ENCODE assay signal across 12 cellular contexts in genomic region chr2:217816396-217816869, GRCh38.
DNase-seq lines count a peak whose midpoint lies in the region; ATAC-seq and TF ChIP-seq lines count a peak whose summit lies in the region.
"Had no signal": no experiment of that assay in that cellular context is flagged by ENCODE, and none has a peak within 500 bp of the region (broad histone marks: within the 10 kb centered on the region; RNA-seq: fewer than 3 reads in every experiment).

No MANE protein-coding gene starts in this region.

- H3K79me2 ChIP-seq in mammary epithelial cell (ENCODE audit: insufficient read depth, low read length) = no peaks in the 10 kb centered on the region
- H3K79me2 ChIP-seq in osteoblast (ENCODE audit: insufficient read depth, low read length) = no peaks in the 10 kb centered on the region

- H3K4me2 ChIP-seq in mammary epithelial cell (ENCODE audit: insufficient read depth, low read depth, low read length) (no peak overlapping the region), osteoblast (ENCODE audit: insufficient read depth, low read length) (no peak overlapping the region)
- H3K4me2 ChIP-seq: A549 had no signal

- no peak for TF ChIP-seq POLR2A in breast epithelium (IDR thresholded peaks at IDR 0.05)

- no peak overlapping the region for H3K4me3 ChIP-seq in breast epithelium
- H3K4me3 ChIP-seq in mammary epithelial cell (replicated peaks in 1 of 3; ENCODE audit: insufficient read depth in 1 of 3, low read depth in 2 of 3, low read length in 3 of 3) = no peak overlapping the region
- no peak overlapping the region for H3K4me3 ChIP-seq in right atrium auricular region
- no peak overlapping the region for H3K4me3 ChIP-seq in osteoblast (ENCODE audit: insufficient read depth, low read length)
- H3K4me3 ChIP-seq: A549 had no signal

- H2AFZ ChIP-seq in mammary epithelial cell (ENCODE audit: low read depth, low read length) = no peak overlapping the region
- H2AFZ ChIP-seq in osteoblast (ENCODE audit: low read length) = no peak overlapping the region

- intact Hi-C loops in breast epithelium (cut with DNase I; ENCODE audit: low total_unique reads) = no loop called here
- intact Hi-C loops in mammary epithelial cell (cut with micrococcal nuclease) = no loop called here

- no peak overlapping the region for H3K9ac ChIP-seq in mammary epithelial cell (ENCODE audit: insufficient read depth, low read length)

- ATAC-seq in HG03571 (IDR thresholded peaks at IDR 0.05; ENCODE audit: unreplicated experiment) = no peak
- ATAC-seq in GM21367 (IDR thresholded peaks at IDR 0.05; ENCODE audit: unreplicated experiment) = no peak
- ATAC-seq: A549; natural killer cell treated with Interleukin-12 subunit alpha and Interleukin-12 subunit beta and Interleukin-15 and Interleukin-18, amount 100 ng/mL, for 72 hours had no signal

- dilution Hi-C loops in mammary epithelial cell (cut with HindIII; ENCODE audit: low sequenced_read_pairs) = no loop called here

- H3K27ac ChIP-seq in breast epithelium = peak overlapping the region; percentile 52 to 57
- no peak overlapping the region for H3K27ac ChIP-seq in mammary epithelial cell (ENCODE audit: insufficient read depth, low read depth, low read length)
- peak overlapping the region; percentile 46 to 56 for H3K27ac ChIP-seq in right atrium auricular region
- H3K27ac ChIP-seq in osteoblast (ENCODE audit: low read depth, low read length) = no peak overlapping the region
- H3K27ac ChIP-seq: A549 had no signal

- H3K4me1 ChIP-seq in breast epithelium (no peaks in the 10 kb centered on the region), mammary epithelial cell (ENCODE audit: insufficient read depth, low read length) (no peaks in the 10 kb centered on the region), right atrium auricular region (peaks cover 0 to 60% of the 10 kb centered on the region in 2 donors), osteoblast (ENCODE audit: insufficient read depth, low read length) (no peaks in the 10 kb centered on the region)
- H3K4me1 ChIP-seq: A549 had no signal

- no peak for DNase-seq in breast epithelium (ENCODE audit: low spot score in 2 of 2)
- no peak for DNase-seq in mammary epithelial cell
- no peak for DNase-seq in right atrium auricular region (ENCODE audit: low spot score)
- DNase-seq in osteoblast (ENCODE audit: insufficient read length, low spot score, missing footprints) = peak; percentile 81
- DNase-seq in HuH-7 (ENCODE audit: low spot score) = no peak
- DNase-seq in stimulated activated CD8-positive, alpha-beta memory T cell treated with anti-CD3 and anti-CD28 coated beads, Interleukin-4, amount 100 ng/mL, for 48 hours = no peak
- DNase-seq: MM.1S, T-helper 1 cell had no signal

- in situ Hi-C loops in mammary epithelial cell (cut with MboI; ENCODE audit: low sequenced_read_pairs in 2 of 2) = no loop called here

- H3K36me3 ChIP-seq in breast epithelium (peaks cover 25% of the 10 kb centered on the region), mammary epithelial cell (ENCODE audit: insufficient read depth, low read length) (no peaks in the 10 kb centered on the region), right atrium auricular region (peaks cover 100% of the 10 kb centered on the region), osteoblast (ENCODE audit: insufficient read depth, low read length) (peaks cover 98% of the 10 kb centered on the region)

- TF ChIP-seq CTCF in breast epithelium (IDR thresholded peaks at IDR 0.05) (no peak), mammary epithelial cell (conservative IDR thresholded peaks at IDR 0.05 in 1 of 2, IDR thresholded peaks at IDR 0.05 in 1 of 2; ENCODE audit: extremely low read depth in 1 of 2, insufficient read depth in 1 of 2, low read depth in 1 of 2, low read length in 2 of 2) (no peak), right atrium auricular region (IDR thresholded peaks at IDR 0.05) (no peak), osteoblast (IDR thresholded peaks at IDR 0.05; ENCODE audit: extremely low read depth, low read depth, low read length) (no peak)

- WGBS in mammary epithelial cell (ENCODE audit: low coverage, missing lambda C conversion rate) = 50% methylated on average over 10 of the region's 11 CpGs

- CTCF ChIA-PET in mammary epithelial cell (lab: Charles Lee; ENCODE audit: low non-redundant PET) = no interaction called here

- H3K9me3 ChIP-seq in breast epithelium (no peaks in the 10 kb centered on the region), mammary epithelial cell (replicated peaks; ENCODE audit: insufficient read depth, low read length) (no peaks in the 10 kb centered on the region), right atrium auricular region (no peaks in the 10 kb centered on the region), osteoblast (ENCODE audit: low read depth, low read length) (no peaks in the 10 kb centered on the region)
- H3K9me3 ChIP-seq: A549 had no signal

- H4K20me1 ChIP-seq in mammary epithelial cell (ENCODE audit: insufficient read depth, low read length) (no peaks in the 10 kb centered on the region), osteoblast (ENCODE audit: insufficient read depth, low read length) (peaks cover 12% of the 10 kb centered on the region)

- H3K27me3 ChIP-seq in breast epithelium (no peaks in the 10 kb centered on the region), mammary epithelial cell (ENCODE audit: insufficient read depth, low read length) (no peaks in the 10 kb centered on the region), right atrium auricular region (no peaks in the 10 kb centered on the region), osteoblast (ENCODE audit: insufficient read depth, low read length) (no peaks in the 10 kb centered on the region)

- no TSS peak for BruUV-seq in mammary epithelial cell (replicated peaks; lab: Mats Ljungman, UMichigan)

Comparison
In these comparisons a context has a peak if more than half of its experiments do, and no peak if none do; other contexts are left out.
1. H3K27ac ChIP-seq: peak in breast epithelium (2 of 2) and right atrium auricular region (2 of 2); none in mammary epithelial cell (single experiment) and osteoblast (single experiment).